1 cellular context compared by ENCODE assay signal in the genomic region with DNA sequence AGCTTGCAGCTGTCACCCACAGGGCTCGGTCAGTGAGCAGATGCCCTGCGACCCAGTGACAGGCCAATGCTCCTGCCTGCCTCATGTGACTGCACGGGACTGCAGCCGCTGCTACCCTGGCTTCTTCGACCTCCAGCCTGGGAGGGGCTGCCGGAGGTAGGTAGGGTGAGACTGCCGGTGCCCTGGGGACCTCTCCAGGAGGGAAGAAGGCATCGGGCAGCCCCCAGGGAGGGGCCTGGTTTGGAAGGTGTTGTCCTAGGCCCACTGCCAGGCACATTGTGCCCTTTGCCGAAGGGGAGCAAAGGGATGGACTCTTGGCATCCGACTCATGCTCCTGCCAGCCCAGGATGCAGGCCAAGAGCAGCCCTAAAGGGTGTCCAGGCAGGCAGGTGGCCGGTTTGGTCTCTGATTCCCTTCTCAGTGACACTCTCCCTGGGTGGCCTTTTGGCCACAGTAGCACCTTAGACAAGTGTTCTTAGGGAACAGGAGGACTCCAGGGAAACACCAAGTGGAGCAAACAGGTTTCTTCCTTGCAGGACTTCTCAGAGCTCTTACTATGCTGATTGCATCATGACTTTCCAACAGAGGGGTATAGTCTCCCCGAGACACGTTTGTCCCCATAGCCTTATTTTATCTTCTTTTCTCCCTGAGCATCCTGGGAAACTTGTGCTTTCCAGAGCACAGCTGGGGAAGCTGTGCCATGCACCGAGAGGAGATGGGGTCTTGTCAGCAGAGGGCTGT.
TF ChIP-seq lines count a peak whose summit lies in the region.

No MANE protein-coding gene starts in this region.

TF ChIP-seq in K562, 482 proteins besides CTCF, POLR2A, EP300 and RAD21:
- TF ChIP-seq TBP (optimal IDR thresholded peaks at IDR 0.05; ENCODE audit: low read depth, low read length), result no peak
- TF ChIP-seq KAT2B (IDR thresholded peaks at IDR 0.05; ENCODE audit: low read depth, low read length), result no peak
- no peak for TF ChIP-seq NELFE (IDR thresholded peaks at IDR 0.05; ENCODE audit: insufficient read depth, insufficient read length)
- TF ChIP-seq ZNF217 (CRISPR knock-in tag; IDR thresholded peaks at IDR 0.05), result no peak
- TF ChIP-seq, protein P1, sequence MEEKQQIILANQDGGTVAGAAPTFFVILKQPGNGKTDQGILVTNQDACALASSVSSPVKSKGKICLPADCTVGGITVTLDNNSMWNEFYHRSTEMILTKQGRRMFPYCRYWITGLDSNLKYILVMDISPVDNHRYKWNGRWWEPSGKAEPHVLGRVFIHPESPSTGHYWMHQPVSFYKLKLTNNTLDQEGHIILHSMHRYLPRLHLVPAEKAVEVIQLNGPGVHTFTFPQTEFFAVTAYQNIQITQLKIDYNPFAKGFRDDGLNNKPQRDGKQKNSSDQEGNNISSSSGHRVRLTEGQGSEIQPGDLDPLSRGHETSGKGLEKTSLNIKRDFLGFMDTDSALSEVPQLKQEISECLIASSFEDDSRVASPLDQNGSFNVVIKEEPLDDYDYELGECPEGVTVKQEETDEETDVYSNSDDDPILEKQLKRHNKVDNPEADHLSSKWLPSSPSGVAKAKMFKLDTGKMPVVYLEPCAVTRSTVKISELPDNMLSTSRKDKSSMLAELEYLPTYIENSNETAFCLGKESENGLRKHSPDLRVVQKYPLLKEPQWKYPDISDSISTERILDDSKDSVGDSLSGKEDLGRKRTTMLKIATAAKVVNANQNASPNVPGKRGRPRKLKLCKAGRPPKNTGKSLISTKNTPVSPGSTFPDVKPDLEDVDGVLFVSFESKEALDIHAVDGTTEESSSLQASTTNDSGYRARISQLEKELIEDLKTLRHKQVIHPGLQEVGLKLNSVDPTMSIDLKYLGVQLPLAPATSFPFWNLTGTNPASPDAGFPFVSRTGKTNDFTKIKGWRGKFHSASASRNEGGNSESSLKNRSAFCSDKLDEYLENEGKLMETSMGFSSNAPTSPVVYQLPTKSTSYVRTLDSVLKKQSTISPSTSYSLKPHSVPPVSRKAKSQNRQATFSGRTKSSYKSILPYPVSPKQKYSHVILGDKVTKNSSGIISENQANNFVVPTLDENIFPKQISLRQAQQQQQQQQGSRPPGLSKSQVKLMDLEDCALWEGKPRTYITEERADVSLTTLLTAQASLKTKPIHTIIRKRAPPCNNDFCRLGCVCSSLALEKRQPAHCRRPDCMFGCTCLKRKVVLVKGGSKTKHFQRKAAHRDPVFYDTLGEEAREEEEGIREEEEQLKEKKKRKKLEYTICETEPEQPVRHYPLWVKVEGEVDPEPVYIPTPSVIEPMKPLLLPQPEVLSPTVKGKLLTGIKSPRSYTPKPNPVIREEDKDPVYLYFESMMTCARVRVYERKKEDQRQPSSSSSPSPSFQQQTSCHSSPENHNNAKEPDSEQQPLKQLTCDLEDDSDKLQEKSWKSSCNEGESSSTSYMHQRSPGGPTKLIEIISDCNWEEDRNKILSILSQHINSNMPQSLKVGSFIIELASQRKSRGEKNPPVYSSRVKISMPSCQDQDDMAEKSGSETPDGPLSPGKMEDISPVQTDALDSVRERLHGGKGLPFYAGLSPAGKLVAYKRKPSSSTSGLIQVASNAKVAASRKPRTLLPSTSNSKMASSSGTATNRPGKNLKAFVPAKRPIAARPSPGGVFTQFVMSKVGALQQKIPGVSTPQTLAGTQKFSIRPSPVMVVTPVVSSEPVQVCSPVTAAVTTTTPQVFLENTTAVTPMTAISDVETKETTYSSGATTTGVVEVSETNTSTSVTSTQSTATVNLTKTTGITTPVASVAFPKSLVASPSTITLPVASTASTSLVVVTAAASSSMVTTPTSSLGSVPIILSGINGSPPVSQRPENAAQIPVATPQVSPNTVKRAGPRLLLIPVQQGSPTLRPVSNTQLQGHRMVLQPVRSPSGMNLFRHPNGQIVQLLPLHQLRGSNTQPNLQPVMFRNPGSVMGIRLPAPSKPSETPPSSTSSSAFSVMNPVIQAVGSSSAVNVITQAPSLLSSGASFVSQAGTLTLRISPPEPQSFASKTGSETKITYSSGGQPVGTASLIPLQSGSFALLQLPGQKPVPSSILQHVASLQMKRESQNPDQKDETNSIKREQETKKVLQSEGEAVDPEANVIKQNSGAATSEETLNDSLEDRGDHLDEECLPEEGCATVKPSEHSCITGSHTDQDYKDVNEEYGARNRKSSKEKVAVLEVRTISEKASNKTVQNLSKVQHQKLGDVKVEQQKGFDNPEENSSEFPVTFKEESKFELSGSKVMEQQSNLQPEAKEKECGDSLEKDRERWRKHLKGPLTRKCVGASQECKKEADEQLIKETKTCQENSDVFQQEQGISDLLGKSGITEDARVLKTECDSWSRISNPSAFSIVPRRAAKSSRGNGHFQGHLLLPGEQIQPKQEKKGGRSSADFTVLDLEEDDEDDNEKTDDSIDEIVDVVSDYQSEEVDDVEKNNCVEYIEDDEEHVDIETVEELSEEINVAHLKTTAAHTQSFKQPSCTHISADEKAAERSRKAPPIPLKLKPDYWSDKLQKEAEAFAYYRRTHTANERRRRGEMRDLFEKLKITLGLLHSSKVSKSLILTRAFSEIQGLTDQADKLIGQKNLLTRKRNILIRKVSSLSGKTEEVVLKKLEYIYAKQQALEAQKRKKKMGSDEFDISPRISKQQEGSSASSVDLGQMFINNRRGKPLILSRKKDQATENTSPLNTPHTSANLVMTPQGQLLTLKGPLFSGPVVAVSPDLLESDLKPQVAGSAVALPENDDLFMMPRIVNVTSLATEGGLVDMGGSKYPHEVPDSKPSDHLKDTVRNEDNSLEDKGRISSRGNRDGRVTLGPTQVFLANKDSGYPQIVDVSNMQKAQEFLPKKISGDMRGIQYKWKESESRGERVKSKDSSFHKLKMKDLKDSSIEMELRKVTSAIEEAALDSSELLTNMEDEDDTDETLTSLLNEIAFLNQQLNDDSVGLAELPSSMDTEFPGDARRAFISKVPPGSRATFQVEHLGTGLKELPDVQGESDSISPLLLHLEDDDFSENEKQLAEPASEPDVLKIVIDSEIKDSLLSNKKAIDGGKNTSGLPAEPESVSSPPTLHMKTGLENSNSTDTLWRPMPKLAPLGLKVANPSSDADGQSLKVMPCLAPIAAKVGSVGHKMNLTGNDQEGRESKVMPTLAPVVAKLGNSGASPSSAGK (IDR thresholded peaks at IDR 0.05), result no peak
- TF ChIP-seq CCNT2 (IDR thresholded peaks at IDR 0.05; ENCODE audit: borderline replicate concordance, extremely low read depth, insufficient read length, low read depth, low read length), result no peak
- TF ChIP-seq, protein P2, sequence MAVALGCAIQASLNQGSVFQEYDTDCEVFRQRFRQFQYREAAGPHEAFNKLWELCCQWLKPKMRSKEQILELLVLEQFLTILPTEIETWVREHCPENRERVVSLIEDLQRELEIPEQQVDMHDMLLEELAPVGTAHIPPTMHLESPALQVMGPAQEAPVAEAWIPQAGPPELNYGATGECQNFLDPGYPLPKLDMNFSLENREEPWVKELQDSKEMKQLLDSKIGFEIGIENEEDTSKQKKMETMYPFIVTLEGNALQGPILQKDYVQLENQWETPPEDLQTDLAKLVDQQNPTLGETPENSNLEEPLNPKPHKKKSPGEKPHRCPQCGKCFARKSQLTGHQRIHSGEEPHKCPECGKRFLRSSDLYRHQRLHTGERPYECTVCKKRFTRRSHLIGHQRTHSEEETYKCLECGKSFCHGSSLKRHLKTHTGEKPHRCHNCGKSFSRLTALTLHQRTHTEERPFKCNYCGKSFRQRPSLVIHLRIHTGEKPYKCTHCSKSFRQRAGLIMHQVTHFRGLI (CRISPR knock-in tag; IDR thresholded peaks at IDR 0.05), result no peak
- TF ChIP-seq LCOR (CRISPR knock-in tag; IDR thresholded peaks at IDR 0.05), result no peak
- no peak for TF ChIP-seq ZC3H8 (IDR thresholded peaks at IDR 0.05)
- no peak for TF ChIP-seq MAZ (CRISPR knock-in tag; conservative IDR thresholded peaks at IDR 0.05 in 1 of 2, IDR thresholded peaks at IDR 0.05 in 1 of 2)
- TF ChIP-seq POLR2G (IDR thresholded peaks at IDR 0.05; ENCODE audit: low read depth, low read length), result no peak
- TF ChIP-seq, protein P3, sequence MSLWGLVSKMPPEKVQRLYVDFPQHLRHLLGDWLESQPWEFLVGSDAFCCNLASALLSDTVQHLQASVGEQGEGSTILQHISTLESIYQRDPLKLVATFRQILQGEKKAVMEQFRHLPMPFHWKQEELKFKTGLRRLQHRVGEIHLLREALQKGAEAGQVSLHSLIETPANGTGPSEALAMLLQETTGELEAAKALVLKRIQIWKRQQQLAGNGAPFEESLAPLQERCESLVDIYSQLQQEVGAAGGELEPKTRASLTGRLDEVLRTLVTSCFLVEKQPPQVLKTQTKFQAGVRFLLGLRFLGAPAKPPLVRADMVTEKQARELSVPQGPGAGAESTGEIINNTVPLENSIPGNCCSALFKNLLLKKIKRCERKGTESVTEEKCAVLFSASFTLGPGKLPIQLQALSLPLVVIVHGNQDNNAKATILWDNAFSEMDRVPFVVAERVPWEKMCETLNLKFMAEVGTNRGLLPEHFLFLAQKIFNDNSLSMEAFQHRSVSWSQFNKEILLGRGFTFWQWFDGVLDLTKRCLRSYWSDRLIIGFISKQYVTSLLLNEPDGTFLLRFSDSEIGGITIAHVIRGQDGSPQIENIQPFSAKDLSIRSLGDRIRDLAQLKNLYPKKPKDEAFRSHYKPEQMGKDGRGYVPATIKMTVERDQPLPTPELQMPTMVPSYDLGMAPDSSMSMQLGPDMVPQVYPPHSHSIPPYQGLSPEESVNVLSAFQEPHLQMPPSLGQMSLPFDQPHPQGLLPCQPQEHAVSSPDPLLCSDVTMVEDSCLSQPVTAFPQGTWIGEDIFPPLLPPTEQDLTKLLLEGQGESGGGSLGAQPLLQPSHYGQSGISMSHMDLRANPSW (CRISPR knock-in tag; IDR thresholded peaks at IDR 0.05), result no peak
- TF ChIP-seq, protein P4, sequence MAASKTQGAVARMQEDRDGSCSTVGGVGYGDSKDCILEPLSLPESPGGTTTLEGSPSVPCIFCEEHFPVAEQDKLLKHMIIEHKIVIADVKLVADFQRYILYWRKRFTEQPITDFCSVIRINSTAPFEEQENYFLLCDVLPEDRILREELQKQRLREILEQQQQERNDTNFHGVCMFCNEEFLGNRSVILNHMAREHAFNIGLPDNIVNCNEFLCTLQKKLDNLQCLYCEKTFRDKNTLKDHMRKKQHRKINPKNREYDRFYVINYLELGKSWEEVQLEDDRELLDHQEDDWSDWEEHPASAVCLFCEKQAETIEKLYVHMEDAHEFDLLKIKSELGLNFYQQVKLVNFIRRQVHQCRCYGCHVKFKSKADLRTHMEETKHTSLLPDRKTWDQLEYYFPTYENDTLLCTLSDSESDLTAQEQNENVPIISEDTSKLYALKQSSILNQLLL (CRISPR knock-in tag; IDR thresholded peaks at IDR 0.05; ENCODE audit: borderline replicate concordance), result no peak
- no peak for TF ChIP-seq DIDO1 (tag; IDR thresholded peaks at IDR 0.05; ENCODE audit: low read depth)
- TF ChIP-seq, protein P5, sequence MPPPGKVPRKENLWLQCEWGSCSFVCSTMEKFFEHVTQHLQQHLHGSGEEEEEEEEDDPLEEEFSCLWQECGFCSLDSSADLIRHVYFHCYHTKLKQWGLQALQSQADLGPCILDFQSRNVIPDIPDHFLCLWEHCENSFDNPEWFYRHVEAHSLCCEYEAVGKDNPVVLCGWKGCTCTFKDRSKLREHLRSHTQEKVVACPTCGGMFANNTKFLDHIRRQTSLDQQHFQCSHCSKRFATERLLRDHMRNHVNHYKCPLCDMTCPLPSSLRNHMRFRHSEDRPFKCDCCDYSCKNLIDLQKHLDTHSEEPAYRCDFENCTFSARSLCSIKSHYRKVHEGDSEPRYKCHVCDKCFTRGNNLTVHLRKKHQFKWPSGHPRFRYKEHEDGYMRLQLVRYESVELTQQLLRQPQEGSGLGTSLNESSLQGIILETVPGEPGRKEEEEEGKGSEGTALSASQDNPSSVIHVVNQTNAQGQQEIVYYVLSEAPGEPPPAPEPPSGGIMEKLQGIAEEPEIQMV (tag; conservative IDR thresholded peaks at IDR 0.05; ENCODE audit: low read depth), result no peak
- TF ChIP-seq MEF2D (tag; conservative IDR thresholded peaks at IDR 0.05; ENCODE audit: low read depth), result no peak
- no peak for TF ChIP-seq NFRKB (IDR thresholded peaks at IDR 0.05; ENCODE audit: low read depth)
- no peak for TF ChIP-seq SRSF1 (IDR thresholded peaks at IDR 0.05; ENCODE audit: low read depth, low read length)
- no peak for TF ChIP-seq ZZZ3 (IDR thresholded peaks at IDR 0.05)
